9 cellular contexts compared by ENCODE assay signal in genomic region chr10:124465003-124465776, GRCh38. TPM values are rescaled to one million over a fixed set of nuclear protein-coding genes. Genes with fewer than 3 reads are reported as not detected.
DNase-seq lines count a peak whose midpoint lies in the region; ATAC-seq and TF ChIP-seq lines count a peak whose summit lies in the region.
"Had no signal": no experiment of that assay in that cellular context is flagged by ENCODE, and none has a peak within 500 bp of the region (broad histone marks: within the 10 kb centered on the region; RNA-seq: fewer than 3 reads in every experiment).

No MANE protein-coding gene starts in this region.

- intact Hi-C loops in body of pancreas (cut with DNase I), result no loop called here

- ATAC-seq in GM21717 (IDR thresholded peaks at IDR 0.05; ENCODE audit: unreplicated experiment), result peak; percentile 54
- no peak for ATAC-seq in body of pancreas

- peaks cover 28% of the 10 kb centered on the region for H3K79me1 ChIP-seq in mesenchymal stem cell (replicated peaks; ENCODE audit: low read length, poor library complexity, severe bottlenecking)

- H3K9me3 ChIP-seq in endodermal cell (ENCODE audit: control insufficient read depth, low read length), result no peaks in the 10 kb centered on the region
- H3K9me3 ChIP-seq in mesenchymal stem cell (ENCODE audit: control insufficient read depth, low read length), result no peaks in the 10 kb centered on the region
- no peaks in the 10 kb centered on the region for H3K9me3 ChIP-seq in body of pancreas

- TF ChIP-seq POLR2A in body of pancreas (IDR thresholded peaks at IDR 0.05), result no peak

- in situ Hi-C loops in GM13977 (cut with MboI; ENCODE audit: low pct_unique_long_range_greater_than_20kb, low sequenced_read_pairs, unreplicated experiment), result no loop called here

- H2AK5ac ChIP-seq in mesenchymal stem cell (ENCODE audit: low read length, severe bottlenecking), result no peak overlapping the region

- H3K9me3 Mint-ChIP-seq in endodermal cell, result no peaks in the 10 kb centered on the region

- H2BK120ac ChIP-seq in mesenchymal stem cell (ENCODE audit: low read depth, low read length), result no peak overlapping the region

- H3K36me3 ChIP-seq in endodermal cell (ENCODE audit: control insufficient read depth, insufficient read depth, low read length) (no peaks in the 10 kb centered on the region), mesenchymal stem cell (ENCODE audit: control insufficient read depth in 1 of 2, insufficient read depth in 2 of 2, low read depth in 1 of 2, low read length in 2 of 2) (peaks cover 0 to 16% of the 10 kb centered on the region in 2 experiments), body of pancreas (replicated peaks in 1 of 2; ENCODE audit: insufficient read depth in 1 of 2, low read depth in 2 of 2) (no peaks in the 10 kb centered on the region)

- no peak overlapping the region for H3K23ac ChIP-seq in mesenchymal stem cell (ENCODE audit: low read length in 2 of 2)

- DNase-seq in GM13977 (ENCODE audit: low spot score) (peak; percentile 70), NCI-H69 (lab: John Stamatoyannopoulos, UW) (peak; percentile 5), endodermal cell (peak; percentile 47), SW 1271 (lab: John Stamatoyannopoulos, UW) (no peak), mesenchymal stem cell (no peak), NCI-H1105 (lab: John Stamatoyannopoulos, UW) (no peak), body of pancreas (no peak)

- no peak overlapping the region for H4K91ac ChIP-seq in mesenchymal stem cell (ENCODE audit: low read length)

- no peak overlapping the region for H2AFZ ChIP-seq in mesenchymal stem cell (ENCODE audit: low read depth, low read length)

- 82% methylated on average over 17 of the region's 17 CpGs for WGBS in endodermal cell (ENCODE audit: insufficient coverage in 1 of 2, insufficient read length in 1 of 2), 2 experiments
- 80% methylated on average over 17 of the region's 17 CpGs for WGBS in mesenchymal stem cell
- WGBS in body of pancreas, 2 donors, result 79% methylated on average over 17 of the region's 17 CpGs

- H3K4me1 Mint-ChIP-seq in endodermal cell, result peaks cover 6% of the 10 kb centered on the region

- peaks cover 2% of the 10 kb centered on the region for H3K36me3 Mint-ChIP-seq in endodermal cell (ENCODE audit: low read depth)

- no peak overlapping the region for H3K9ac ChIP-seq in endodermal cell (ENCODE audit: extremely low read depth, low read length, poor library complexity, severe bottlenecking)
- no peak overlapping the region for H3K9ac ChIP-seq in mesenchymal stem cell (ENCODE audit: low read length)

- no peak overlapping the region for H3K18ac ChIP-seq in mesenchymal stem cell (ENCODE audit: low read depth in 1 of 2, low read length in 2 of 2)

- no peak overlapping the region for H3K4me3 ChIP-seq in endodermal cell (ENCODE audit: low read length)
- no peak overlapping the region for H3K4me3 ChIP-seq in mesenchymal stem cell (ENCODE audit: insufficient read depth in 1 of 2, low read depth in 1 of 2, low read length in 2 of 2)
- H3K4me3 ChIP-seq in body of pancreas, result no peak overlapping the region

- no peak overlapping the region for H2BK5ac ChIP-seq in mesenchymal stem cell (ENCODE audit: low read depth, low read length, poor library complexity, severe bottlenecking)

- H3K14ac ChIP-seq in mesenchymal stem cell (ENCODE audit: low read length in 2 of 2), result no peak overlapping the region

- H3K4me1 ChIP-seq in endodermal cell (ENCODE audit: control insufficient read depth, insufficient read depth, low read length) (no peaks in the 10 kb centered on the region), mesenchymal stem cell (ENCODE audit: control insufficient read depth, insufficient read depth, low read depth, low read length) (peaks cover 7% of the 10 kb centered on the region), body of pancreas (no peaks in the 10 kb centered on the region)

- H3K27me3 ChIP-seq in endodermal cell (ENCODE audit: control insufficient read depth, insufficient read depth, low read length, poor library complexity, severe bottlenecking), result no peaks in the 10 kb centered on the region
- H3K27me3 ChIP-seq in mesenchymal stem cell (ENCODE audit: control insufficient read depth in 1 of 2, insufficient read depth in 1 of 2, low read length in 2 of 2), result no peaks in the 10 kb centered on the region
- no peaks in the 10 kb centered on the region for H3K27me3 ChIP-seq in body of pancreas

- H3K27ac Mint-ChIP-seq in endodermal cell, result no peak overlapping the region

- H3K27me3 Mint-ChIP-seq in endodermal cell (ENCODE audit: insufficient read depth), result no peaks in the 10 kb centered on the region

- H4K8ac ChIP-seq in mesenchymal stem cell (ENCODE audit: low read length), result no peak overlapping the region

- H2BK12ac ChIP-seq in mesenchymal stem cell (ENCODE audit: low read length in 2 of 2), result no peak overlapping the region

- no peak overlapping the region for H3K4ac ChIP-seq in mesenchymal stem cell (ENCODE audit: low read depth in 1 of 2, low read length in 2 of 2)

- no peak overlapping the region for H3K4me2 ChIP-seq in mesenchymal stem cell (ENCODE audit: low read length, poor library complexity, severe bottlenecking)

- H3K27ac ChIP-seq in endodermal cell (ENCODE audit: low read depth, low read length), result no peak overlapping the region
- no peak overlapping the region for H3K27ac ChIP-seq in mesenchymal stem cell (ENCODE audit: low read length, poor library complexity, severe bottlenecking)
- H3K27ac ChIP-seq in body of pancreas, result no peak overlapping the region

- H3K4me3 Mint-ChIP-seq in endodermal cell, result no peak overlapping the region

- TF ChIP-seq CTCF in GM13977 (IDR thresholded peaks at IDR 0.05; ENCODE audit: extremely low read depth, insufficient read depth, missing control alignments) (no peak), endodermal cell (conservative IDR thresholded peaks at IDR 0.05) (no peak), body of pancreas (IDR thresholded peaks at IDR 0.05) (no peak)

- no peak overlapping the region for H2BK15ac ChIP-seq in mesenchymal stem cell (ENCODE audit: low read depth, poor library complexity, severe bottlenecking)

RNA-seq across cellular contexts. Expression of gene LHPP, which starts 3.6 kb away (rescaled TPM):
- 10 to 100 TPM; 23.3 to 24.8 TPM for total RNA-seq in endodermal cell
- polyA plus RNA-seq in endodermal cell (2013, experiment 1 of 2), result 13.3 TPM
- polyA plus RNA-seq in endodermal cell (2013, experiment 2 of 2), result 10.6 TPM
- 11.3 TPM for polyA plus RNA-seq in mesenchymal stem cell (2013, experiment 1 of 2)
- 11.0 TPM for polyA plus RNA-seq in mesenchymal stem cell (2013, experiment 2 of 2)
- 1 to 10 TPM; 4.9 to 9.9 TPM for total RNA-seq in body of pancreas

RNA-seq across cellular contexts. Expression of gene NKX1-2, which starts 15.4 kb away (rescaled TPM):
- total RNA-seq in endodermal cell (1 to 10 TPM; 2.3 to 3.3 TPM), body of pancreas (not detected)
- polyA plus RNA-seq in endodermal cell (2013, experiment 1 of 2), result 3.0 TPM
- polyA plus RNA-seq in endodermal cell (2013, experiment 2 of 2), result 1.2 TPM
- not detected for polyA plus RNA-seq in mesenchymal stem cell (2013, experiment 1 of 2)
- polyA plus RNA-seq in mesenchymal stem cell (2013, experiment 2 of 2), result not detected
- total RNA-seq: fibroblast of lung had no signal
- polyA plus RNA-seq: fibroblast of lung had no signal

RNA-seq across cellular contexts. Expression of gene OAT, which starts 46.5 kb away (rescaled TPM):
- total RNA-seq in endodermal cell (10 to 100 TPM; 58.6 to 71.6 TPM), body of pancreas (10 to 100 TPM; 22.8 to 40.9 TPM)
- 36.5 TPM for polyA plus RNA-seq in endodermal cell (2013, experiment 1 of 2)
- 37.6 TPM for polyA plus RNA-seq in endodermal cell (2013, experiment 2 of 2)
- polyA plus RNA-seq in mesenchymal stem cell (2013, experiment 1 of 2), result 96.7 TPM
- 101 TPM for polyA plus RNA-seq in mesenchymal stem cell (2013, experiment 2 of 2)

Comparison
In these comparisons a context has a peak if more than half of its experiments do, and no peak if none do; other contexts are left out.
1. DNase-seq: peak in GM13977 (single experiment), NCI-H69 (single experiment) and endodermal cell (single experiment); none in SW 1271 (0 of 2), mesenchymal stem cell (single experiment), NCI-H1105 (single experiment) and body of pancreas (0 of 4).